Comparison of ENCODE assay signal across 13 cellular contexts in genomic region chr7:51278797-51279196, GRCh38. TPM values are rescaled to one million over a fixed set of nuclear protein-coding genes. Genes with fewer than 3 reads are reported as not detected.
DNase-seq lines count a peak whose midpoint lies in the region; ATAC-seq and TF ChIP-seq lines count a peak whose summit lies in the region.
"Had no signal": no experiment of that assay in that cellular context is flagged by ENCODE, and none has a peak within 500 bp of the region (broad histone marks: within the 10 kb centered on the region; RNA-seq: fewer than 3 reads in every experiment).

No MANE protein-coding gene starts in this region.

- no peak overlapping the region for H2AFZ ChIP-seq in PC-3 (ENCODE audit: low read length)

- H3K27ac Mint-ChIP-seq in naive thymus-derived CD4-positive, alpha-beta T cell, result no peak overlapping the region

- H3K4me1 Mint-ChIP-seq in naive thymus-derived CD4-positive, alpha-beta T cell, result no peaks in the 10 kb centered on the region

- POLR2A ChIA-PET in PC-3 (lab: Charles Lee; ENCODE audit: unreplicated experiment), result no interaction called here
- POLR2A ChIA-PET in naive thymus-derived CD4-positive, alpha-beta T cell (lab: Charles Lee), result interaction anchor here (0.6 kb wide), 1 partner anchor 10 kb away, joined by 3 read pairs; no protein-coding TSS in a partner anchor

- TF ChIP-seq CTCF in PC-3 (conservative IDR thresholded peaks at IDR 0.05; ENCODE audit: low read depth, low read length), result no peak

- no peak overlapping the region for H3K4me2 ChIP-seq in PC-3 (ENCODE audit: low read length)

- no peaks in the 10 kb centered on the region for H3K36me3 ChIP-seq in PC-3 (ENCODE audit: low read depth, low read length)
- H3K36me3 ChIP-seq in naive thymus-derived CD4-positive, alpha-beta T cell (ENCODE audit: control insufficient read depth in 2 of 3, insufficient read depth in 3 of 3, low read length in 3 of 3), result no peaks in the 10 kb centered on the region
- H3K36me3 ChIP-seq: SJSA1 had no signal

- H3K27ac ChIP-seq in PC-3 (ENCODE audit: low read length), result no peak overlapping the region
- no peak overlapping the region for H3K27ac ChIP-seq in naive thymus-derived CD4-positive, alpha-beta T cell (ENCODE audit: low read depth, low read length)
- H3K27ac ChIP-seq: SJSA1 had no signal

- no peak overlapping the region for H3K4me3 Mint-ChIP-seq in naive thymus-derived CD4-positive, alpha-beta T cell

- H3K9me2 ChIP-seq in PC-3 (replicated peaks; ENCODE audit: low read length), result no peaks in the 10 kb centered on the region

- no peak overlapping the region for H3K9ac ChIP-seq in PC-3 (ENCODE audit: low read length)

- DNase-seq in COR-L47 (lab: John Stamatoyannopoulos, UW) (peak; percentile 78), NCI-H146 (lab: John Stamatoyannopoulos, UW) (peak; percentile 77), PC-3 (peak; percentile 41), myocyte (ENCODE audit: low read depth) (peak; percentile 97), CD1c-positive myeloid dendritic cell (ENCODE audit: extremely low spot score) (no peak), SHP77 treated with DMSO at 0.1 percent for 48 hours (lab: John Stamatoyannopoulos, UW) (no peak)
- no peak for DNase-seq in naive thymus-derived CD4-positive, alpha-beta T cell
- DNase-seq: activated CD8-positive, alpha-beta memory T cell treated with anti-CD3 and anti-CD28 coated beads for 24 hours; activated gamma-delta T cell; MM.1S had no signal

- peaks cover 0 to 6% (median 0%) of the 10 kb centered on the region in 5 donors for H3K36me3 Mint-ChIP-seq in naive thymus-derived CD4-positive, alpha-beta T cell

- H3K27me3 Mint-ChIP-seq in naive thymus-derived CD4-positive, alpha-beta T cell, result peaks cover 6 to 35% (median 12%) of the 10 kb centered on the region in 5 donors

- ATAC-seq in PC-3, result peak; percentile 56
- no peak for ATAC-seq in naive thymus-derived CD4-positive, alpha-beta T cell
- no peak for ATAC-seq in HG02852 (IDR thresholded peaks at IDR 0.05; ENCODE audit: unreplicated experiment)
- ATAC-seq: GM12878 had no signal

- peaks cover 0 to 28% (median 13%) of the 10 kb centered on the region in 11 donors for H3K9me3 Mint-ChIP-seq in naive thymus-derived CD4-positive, alpha-beta T cell

- no peaks in the 10 kb centered on the region for H3K27me3 ChIP-seq in PC-3 (ENCODE audit: low read length)
- H3K27me3 ChIP-seq in naive thymus-derived CD4-positive, alpha-beta T cell (ENCODE audit: control insufficient read depth in 2 of 2, insufficient read depth in 2 of 2, low read length in 2 of 2), result no peaks in the 10 kb centered on the region
- H3K27me3 ChIP-seq: SJSA1 had no signal

- intact Hi-C loops in PC-3 (cut with micrococcal nuclease), result no loop called here
- intact Hi-C loops in naive thymus-derived CD4-positive, alpha-beta T cell (cut with micrococcal nuclease), result no loop called here

- H3K79me2 ChIP-seq in PC-3 (ENCODE audit: low read length), result peaks cover 17% of the 10 kb centered on the region; the same call in 1 of the 2 replicates

- H4K20me1 ChIP-seq in PC-3 (ENCODE audit: low read length), result no peaks in the 10 kb centered on the region

- no peak overlapping the region for H3K4me3 ChIP-seq in PC-3 (ENCODE audit: low read length)
- H3K4me3 ChIP-seq in naive thymus-derived CD4-positive, alpha-beta T cell (ENCODE audit: low read length), result no peak overlapping the region
- H3K4me3 ChIP-seq: GM12878, SJSA1 had no signal

- no peaks in the 10 kb centered on the region for H3F3A ChIP-seq in PC-3 (ENCODE audit: low read length, unreplicated experiment)

- BruUV-seq in PC-3 (replicated peaks; lab: Mats Ljungman, UMichigan), result no TSS peak

- H3K9me3 ChIP-seq in PC-3 (ENCODE audit: low read length), result no peaks in the 10 kb centered on the region
- no peaks in the 10 kb centered on the region for H3K9me3 ChIP-seq in naive thymus-derived CD4-positive, alpha-beta T cell (ENCODE audit: control insufficient read depth in 2 of 3, low read length in 3 of 3)
- H3K9me3 ChIP-seq: SJSA1 had no signal

- CTCF ChIA-PET in PC-3 (lab: Charles Lee), result interaction anchor here (0.6 to 0.7 kb wide), 2 partner anchors 19 to 76 kb away, joined by 3 read pairs; no protein-coding TSS in a partner anchor
- CTCF ChIA-PET in naive thymus-derived CD4-positive, alpha-beta T cell (lab: Charles Lee), result no interaction called here

- peaks cover 11% of the 10 kb centered on the region for H3K4me1 ChIP-seq in PC-3 (ENCODE audit: insufficient read depth, low read length)
- H3K4me1 ChIP-seq in naive thymus-derived CD4-positive, alpha-beta T cell (ENCODE audit: control insufficient read depth in 2 of 2, insufficient read depth in 2 of 2, low read length in 2 of 2), result no peaks in the 10 kb centered on the region
- H3K4me1 ChIP-seq: SJSA1 had no signal

RNA-seq across cellular contexts. Expression of gene COBL, which starts 37.8 kb away (rescaled TPM):
- total RNA-seq in PC-3 (2014; rRNA removed), result 8.6 and 8.8 TPM in 2 replicates
- total RNA-seq in myocyte, result 52.6 and 59.9 TPM in 2 replicates
- 27.4 TPM for polyA plus RNA-seq in myocyte (2012)
- under 1 TPM in 1 of 5 experiments, not detected in 4; 0.08 TPM for total RNA-seq in naive thymus-derived CD4-positive, alpha-beta T cell
- not detected for polyA plus RNA-seq in naive thymus-derived CD4-positive, alpha-beta T cell
- total RNA-seq: SJSA1 had no signal
- polyA plus RNA-seq: GM12878 had no signal

Comparison
In these comparisons a context has a peak if more than half of its experiments do, and no peak if none do; other contexts are left out.
1. DNase-seq: peak in COR-L47 (single experiment), NCI-H146 (single experiment), PC-3 (single experiment) and myocyte (single experiment); none in naive thymus-derived CD4-positive, alpha-beta T cell (0 of 9), CD1c-positive myeloid dendritic cell (single experiment) and SHP77 treated with DMSO at 0.1 percent for 48 hours (single experiment).